In genomic region chr5:83077662-83078261, GRCh38 we compare ENCODE assay signal across 8 cellular contexts. TPM values are rescaled to one million over a fixed set of nuclear protein-coding genes. Genes with fewer than 3 reads are reported as not detected.
DNase-seq lines count a peak whose midpoint lies in the region; ATAC-seq and TF ChIP-seq lines count a peak whose summit lies in the region.

No MANE protein-coding gene starts in this region.

- TF ChIP-seq EP300 in neural cell (conservative IDR thresholded peaks at IDR 0.05; ENCODE audit: poor library complexity, severe bottlenecking) = no peak

- peaks cover under 1 to 23% (median 16%) of the 10 kb centered on the region in 11 experiments; a peak in 18 of 22 replicates for H4K20me1 ChIP-seq in BLaER1 treated with 17β-estradiol and CSF1 and Interleukin-3, amounts not matched to agents 10 nM and 100 nM
- H4K20me1 ChIP-seq in neural cell (ENCODE audit: insufficient read depth) = no peaks in the 10 kb centered on the region

- no peaks in the 10 kb centered on the region for H3K27me3 Mint-ChIP-seq in T-cell

- peak overlapping the region; percentile 95 to 98 (median 97) for H3K4me3 Mint-ChIP-seq in T-cell

- peak overlapping the region; percentile 85 to 97 (median 93) for H3K27ac ChIP-seq in BLaER1 treated with 17β-estradiol and CSF1 and Interleukin-3, amounts not matched to agents 10 nM and 100 nM
- peak overlapping the region; percentile 88 for H3K27ac ChIP-seq in neural cell (ENCODE audit: low read length)

- peaks cover 0 to 10% (median 2%) of the 10 kb centered on the region in 11 experiments; a peak in 4 of 22 replicates for H3K9me3 ChIP-seq in BLaER1 treated with 17β-estradiol and CSF1 and Interleukin-3, amounts not matched to agents 10 nM and 100 nM (replicated peaks in 1 of 11)
- no peaks in the 10 kb centered on the region for H3K9me3 ChIP-seq in neural cell (ENCODE audit: low read length)

- no peaks in the 10 kb centered on the region for H3K27me3 ChIP-seq in BLaER1 treated with 17β-estradiol and CSF1 and Interleukin-3, amounts not matched to agents 10 nM and 100 nM
- no peaks in the 10 kb centered on the region for H3K27me3 ChIP-seq in neural cell (ENCODE audit: insufficient read depth, low read depth, low read length)

- POLR2A ChIA-PET in T-cell (lab: Charles Lee) = interaction anchor here (0.5 to 1.3 kb wide), 4 partner anchors 12 to 39 kb away, joined by 3 to 14 read pairs (median 6); no protein-coding TSS in a partner anchor

- H3F3A ChIP-seq in neural cell (ENCODE audit: insufficient read depth, low read length, poor library complexity, severe bottlenecking) = peaks cover 3% of the 10 kb centered on the region

- H3K4me1 ChIP-seq in BLaER1 treated with 17β-estradiol and CSF1 and Interleukin-3, amounts not matched to agents 10 nM and 100 nM = peaks cover 7 to 69% (median 21%) of the 10 kb centered on the region in 10 experiments; a peak in 19 of 20 replicates

- H3K36me3 Mint-ChIP-seq in T-cell = peaks cover 19% of the 10 kb centered on the region

- H3K4me2 ChIP-seq in BLaER1 treated with 17β-estradiol and CSF1 and Interleukin-3, amounts not matched to agents 10 nM and 100 nM = peak overlapping the region; percentile 69 to 97 (median 83)
- H3K4me2 ChIP-seq in neural cell (ENCODE audit: low read length) = peak overlapping the region; percentile 95

- peaks cover 75% of the 10 kb centered on the region for H3K79me2 ChIP-seq in neural cell (replicated peaks; ENCODE audit: insufficient read depth, low read length)

- TF ChIP-seq RAD21 in neural cell (conservative IDR thresholded peaks at IDR 0.05) = no peak

- TF ChIP-seq CTCF in epithelial cell of proximal tubule (conservative IDR thresholded peaks at IDR 0.05; ENCODE audit: low read depth, low read length) (no peak), neural cell (IDR thresholded peaks at IDR 0.05; ENCODE audit: poor library complexity, severe bottlenecking) (no peak)

- peaks cover 3 to 33% (median 28%) of the 10 kb centered on the region in 11 experiments; a peak in 21 of 22 replicates for H3K36me3 ChIP-seq in BLaER1 treated with 17β-estradiol and CSF1 and Interleukin-3, amounts not matched to agents 10 nM and 100 nM
- no peaks in the 10 kb centered on the region for H3K36me3 ChIP-seq in neural cell (ENCODE audit: insufficient read depth, low read length)

- no peaks in the 10 kb centered on the region for H3K9me3 Mint-ChIP-seq in T-cell

- DNase-seq in T-cell (peak in 2 of 34 experiments; percentile 2 to 10), epithelial cell of proximal tubule (ENCODE audit: low read depth) (peak; percentile 29), NCI-H524 treated with DMSO at 0.1 percent for 48 hours (lab: John Stamatoyannopoulos, UW) (no peak)
- DNase-seq in stimulated activated CD4-positive, alpha-beta T cell treated with anti-CD3 and anti-CD28 coated beads, Interleukin-4, amount 100 ng/mL, for 1 hour = no peak

- peak; percentile 3 for ATAC-seq in GM19328 (IDR thresholded peaks at IDR 0.05; ENCODE audit: unreplicated experiment)
- ATAC-seq in HG03280 (IDR thresholded peaks at IDR 0.05; ENCODE audit: unreplicated experiment) = peak; percentile 1
- peak; percentile 1 to 6 (median 2) for ATAC-seq in T-cell (replicated peaks in 1 of 4)

- H3K9ac ChIP-seq in BLaER1 treated with 17β-estradiol and CSF1 and Interleukin-3, amounts not matched to agents 10 nM and 100 nM = peak overlapping the region; percentile 86 to 96 (median 92)
- peak overlapping the region; percentile 71 for H3K9ac ChIP-seq in neural cell (ENCODE audit: low read length)

- H3K4me1 Mint-ChIP-seq in T-cell = peaks cover 49 to 57% (median 53%) of the 10 kb centered on the region in 3 donors

- H3K4me3 ChIP-seq in BLaER1 treated with 17β-estradiol and CSF1 and Interleukin-3, amounts not matched to agents 10 nM and 100 nM = peak overlapping the region; percentile 74 to 94 (median 86)
- peak overlapping the region; percentile 96 for H3K4me3 ChIP-seq in epithelial cell of proximal tubule (ENCODE audit: low read depth, low read length)
- H3K4me3 ChIP-seq in neural cell (ENCODE audit: low read length) = peak overlapping the region; percentile 91

- CTCF ChIA-PET in T-cell (lab: Charles Lee) = interaction anchor here (0.5 to 0.7 kb wide), 2 partner anchors 10 to 12 kb away, joined by 3 read pairs; no protein-coding TSS in a partner anchor

- H3K27ac Mint-ChIP-seq in T-cell = peak overlapping the region; percentile 96

- H2AFZ ChIP-seq in neural cell (ENCODE audit: low read depth, low read length) = peak overlapping the region; percentile 73

- H3K9me2 ChIP-seq in neural cell (ENCODE audit: insufficient read depth, low read length) = no peaks in the 10 kb centered on the region

TF ChIP-seq in neural cell, 6 proteins besides CTCF, POLR2A, EP300 and RAD21:
- TF ChIP-seq, protein P1, sequence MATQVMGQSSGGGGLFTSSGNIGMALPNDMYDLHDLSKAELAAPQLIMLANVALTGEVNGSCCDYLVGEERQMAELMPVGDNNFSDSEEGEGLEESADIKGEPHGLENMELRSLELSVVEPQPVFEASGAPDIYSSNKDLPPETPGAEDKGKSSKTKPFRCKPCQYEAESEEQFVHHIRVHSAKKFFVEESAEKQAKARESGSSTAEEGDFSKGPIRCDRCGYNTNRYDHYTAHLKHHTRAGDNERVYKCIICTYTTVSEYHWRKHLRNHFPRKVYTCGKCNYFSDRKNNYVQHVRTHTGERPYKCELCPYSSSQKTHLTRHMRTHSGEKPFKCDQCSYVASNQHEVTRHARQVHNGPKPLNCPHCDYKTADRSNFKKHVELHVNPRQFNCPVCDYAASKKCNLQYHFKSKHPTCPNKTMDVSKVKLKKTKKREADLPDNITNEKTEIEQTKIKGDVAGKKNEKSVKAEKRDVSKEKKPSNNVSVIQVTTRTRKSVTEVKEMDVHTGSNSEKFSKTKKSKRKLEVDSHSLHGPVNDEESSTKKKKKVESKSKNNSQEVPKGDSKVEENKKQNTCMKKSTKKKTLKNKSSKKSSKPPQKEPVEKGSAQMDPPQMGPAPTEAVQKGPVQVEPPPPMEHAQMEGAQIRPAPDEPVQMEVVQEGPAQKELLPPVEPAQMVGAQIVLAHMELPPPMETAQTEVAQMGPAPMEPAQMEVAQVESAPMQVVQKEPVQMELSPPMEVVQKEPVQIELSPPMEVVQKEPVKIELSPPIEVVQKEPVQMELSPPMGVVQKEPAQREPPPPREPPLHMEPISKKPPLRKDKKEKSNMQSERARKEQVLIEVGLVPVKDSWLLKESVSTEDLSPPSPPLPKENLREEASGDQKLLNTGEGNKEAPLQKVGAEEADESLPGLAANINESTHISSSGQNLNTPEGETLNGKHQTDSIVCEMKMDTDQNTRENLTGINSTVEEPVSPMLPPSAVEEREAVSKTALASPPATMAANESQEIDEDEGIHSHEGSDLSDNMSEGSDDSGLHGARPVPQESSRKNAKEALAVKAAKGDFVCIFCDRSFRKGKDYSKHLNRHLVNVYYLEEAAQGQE (IDR thresholded peaks at IDR 0.05; ENCODE audit: borderline replicate concordance) = no peak
- TF ChIP-seq TAF1 (IDR thresholded peaks at IDR 0.05; ENCODE audit: low read depth) (no peak), POLR2AphosphoS5 (IDR thresholded peaks at IDR 0.05) (no peak), SMC3 (conservative IDR thresholded peaks at IDR 0.05; ENCODE audit: poor library complexity) (no peak), MXI1 (conservative IDR thresholded peaks at IDR 0.05; ENCODE audit: poor library complexity, severe bottlenecking) (no peak)
TF ChIP-seq in neural cell: peak in this region for 0.

RNA-seq across cellular contexts. Expression of gene XRCC4, which starts 0.4 kb away (rescaled TPM):
- 1 to 10 TPM; 3.5 to 5.1 (median 4.2) TPM for total RNA-seq in T-cell
- 10.9 and 16.4 TPM in 2 replicates for total RNA-seq in epithelial cell of proximal tubule
- polyA plus RNA-seq in neural cell = 22.7 and 22.9 TPM in 2 replicates
- 14.9 and 18.2 TPM in 2 replicates for polyA minus RNA-seq in neural cell

RNA-seq across cellular contexts. Expression of gene TMEM167A, which starts 0.6 kb away (rescaled TPM):
- total RNA-seq in T-cell (10 to 100 TPM; 36.5 to 44.8 (median 41.7) TPM), epithelial cell of proximal tubule (42.1 and 46.7 TPM in 2 replicates)
- 377 and 436 TPM in 2 replicates for polyA plus RNA-seq in neural cell
- polyA minus RNA-seq in neural cell = 499 and 538 TPM in 2 replicates
